Comparison of ENCODE assay signal across 9 cellular contexts in genomic region chr21:42975886-42976608, GRCh38. TPM values are rescaled to one million over a fixed set of nuclear protein-coding genes. Genes with fewer than 3 reads are reported as not detected.
DNase-seq lines count a peak whose midpoint lies in the region; ATAC-seq, FAIRE-seq and TF ChIP-seq lines count a peak whose summit lies in the region.
"Had no signal": no experiment of that assay in that cellular context is flagged by ENCODE, and none has a peak within 500 bp of the region (broad histone marks: within the 10 kb centered on the region; RNA-seq: fewer than 3 reads in every experiment).

No MANE protein-coding gene starts in this region.

- H3K9ac ChIP-seq in adipocyte (ENCODE audit: low read length) (peak overlapping the region; percentile 98), kidney (ENCODE audit: low read length in 2 of 2) (peak overlapping the region; percentile 94 to 98)

- no peaks in the 10 kb centered on the region for H3K27me3 ChIP-seq in adipocyte (replicated peaks; ENCODE audit: control insufficient read depth, insufficient read depth, low read length)
- no peaks in the 10 kb centered on the region for H3K27me3 ChIP-seq in testis

- H3K36me3 ChIP-seq in adipocyte (ENCODE audit: control insufficient read depth, insufficient read depth, low read length, severe bottlenecking) (peaks cover 3% of the 10 kb centered on the region), kidney (ENCODE audit: control insufficient read depth in 1 of 2, insufficient read depth in 2 of 2, low read length in 2 of 2) (no peaks in the 10 kb centered on the region), testis (ENCODE audit: low read depth, missing control alignments) (no peaks in the 10 kb centered on the region)

- DNase-seq in activated CD4-positive, alpha-beta T cell treated with anti-CD3 and anti-CD28 coated beads, Interleukin-2, amount 10 ng/mL, durations not matched to agents 24 days and 14 days = no peak
- DNase-seq in activated CD4-positive, alpha-beta T cell treated with anti-CD3 and anti-CD28 coated beads, Interleukin-2, amount 50 U/mL, for 48 hours = no peak
- DNase-seq in adipocyte (ENCODE audit: low read depth) (peak; percentile 27), kidney (no peak), testis (no peak), HCEC 1CT (no peak)

- TF ChIP-seq POLR2A in testis (IDR thresholded peaks at IDR 0.05) = no peak

- H3K36me3 Mint-ChIP-seq in activated CD4-positive, alpha-beta T cell treated with anti-CD3 and anti-CD28 coated beads, Interleukin-2, amount 10 ng/mL, durations not matched to agents 24 days and 14 days (ENCODE audit: low read depth) = peaks cover 23% of the 10 kb centered on the region

- no peaks in the 10 kb centered on the region for H3K9me3 Mint-ChIP-seq in activated CD4-positive, alpha-beta T cell treated with anti-CD3 and anti-CD28 coated beads, Interleukin-2, amount 10 ng/mL, durations not matched to agents 24 days and 14 days

- peak overlapping the region; percentile 89 to 97 for H3K27ac ChIP-seq in kidney (ENCODE audit: low read depth in 2 of 2, low read length in 2 of 2)
- H3K27ac ChIP-seq in testis = peak overlapping the region; percentile 98 to 99

- H3K9me3 ChIP-seq in adipocyte (ENCODE audit: control insufficient read depth, low read length) (no peaks in the 10 kb centered on the region), kidney (ENCODE audit: control insufficient read depth in 1 of 2, low read length in 2 of 2) (no peaks in the 10 kb centered on the region), testis (no peaks in the 10 kb centered on the region)

- H3K4me1 ChIP-seq in adipocyte (ENCODE audit: control insufficient read depth, insufficient read depth, low read length) (peaks cover 19% of the 10 kb centered on the region), kidney (ENCODE audit: control insufficient read depth in 1 of 2, insufficient read depth in 1 of 2, low read depth in 1 of 2, low read length in 2 of 2) (peaks cover 4 to 12% of the 10 kb centered on the region in 2 donors), testis (peaks cover 11% of the 10 kb centered on the region)

- peak overlapping the region; percentile 94 for H3K27ac Mint-ChIP-seq in activated CD4-positive, alpha-beta T cell treated with anti-CD3 and anti-CD28 coated beads, Interleukin-2, amount 10 ng/mL, durations not matched to agents 24 days and 14 days

- H3K27me3 Mint-ChIP-seq in activated CD4-positive, alpha-beta T cell treated with anti-CD3 and anti-CD28 coated beads, Interleukin-2, amount 10 ng/mL, durations not matched to agents 24 days and 14 days = no peaks in the 10 kb centered on the region

- TF ChIP-seq CTCF in kidney (IDR thresholded peaks at IDR 0.05; ENCODE audit: borderline replicate concordance, extremely low read depth, insufficient read depth) (no peak), testis (IDR thresholded peaks at IDR 0.05) (no peak)

- H3K4me3 ChIP-seq in adipocyte (ENCODE audit: low read length) (peak overlapping the region; percentile 92), kidney (ENCODE audit: low read length in 2 of 2) (peak overlapping the region; percentile 87 to 90), testis (peak overlapping the region; percentile 91 to 94)

- ATAC-seq in GM21528 (IDR thresholded peaks at IDR 0.05; ENCODE audit: low FRiP score, unreplicated experiment) (no peak), GM18520 (IDR thresholded peaks at IDR 0.05; ENCODE audit: unreplicated experiment) (no peak)

- peak overlapping the region; percentile 90 for H3K4me3 Mint-ChIP-seq in activated CD4-positive, alpha-beta T cell treated with anti-CD3 and anti-CD28 coated beads, Interleukin-2, amount 10 ng/mL, durations not matched to agents 24 days and 14 days

- intact Hi-C loops in activated CD4-positive, alpha-beta T cell treated with anti-CD3 and anti-CD28 coated beads, Interleukin-2, amount 10 ng/mL, durations not matched to agents 24 days and 14 days (cut with micrococcal nuclease) = loop anchor here (10.0 kb wide), 1 partner anchor 1839 kb away; the partner anchor contains the start of gene SUMO3
- intact Hi-C loops in kidney (cut with DNase I) = no loop called here
- intact Hi-C loops in testis (cut with DNase I; ENCODE audit: low total_unique reads) = no loop called here

- no peak for FAIRE-seq in kidney (lab: Jason Lieb, UNC)
- FAIRE-seq: G401.6 had no signal

- 30 to 31% methylated on average over 6 of the region's 6 CpGs for WGBS in testis, 2 donors

- H3K4me1 Mint-ChIP-seq in activated CD4-positive, alpha-beta T cell treated with anti-CD3 and anti-CD28 coated beads, Interleukin-2, amount 10 ng/mL, durations not matched to agents 24 days and 14 days = peaks cover 26% of the 10 kb centered on the region

RNA-seq across cellular contexts. Expression of gene PKNOX1, which starts 1.7 kb away (rescaled TPM):
- total RNA-seq in activated CD4-positive, alpha-beta T cell treated with anti-CD3 and anti-CD28 coated beads, Interleukin-2, amount 10 ng/mL, durations not matched to agents 24 days and 14 days = 23.1 and 26.2 TPM in 2 replicates
- 25.2 TPM for total RNA-seq in kidney
- polyA plus RNA-seq in kidney (ENCODE audit: insufficient read depth, low read depth, low replicate concordance) = 7.9 TPM
- 10 to 100 TPM; 22.1 to 38.8 TPM for total RNA-seq in testis
- polyA plus RNA-seq in testis (ENCODE audit: insufficient read depth, low read depth, low replicate concordance) = 82.5 TPM

RNA-seq across cellular contexts. Expression of gene ERVH48-1, which starts 50.6 kb away (rescaled TPM):
- total RNA-seq in activated CD4-positive, alpha-beta T cell treated with anti-CD3 and anti-CD28 coated beads, Interleukin-2, amount 10 ng/mL, durations not matched to agents 24 days and 14 days = 0.44 and 0.47 TPM in 2 replicates
- not detected for total RNA-seq in kidney
- polyA plus RNA-seq in kidney (ENCODE audit: insufficient read depth, low read depth, low replicate concordance) = not detected
- total RNA-seq in testis = under 1 TPM; 0.25 to 0.47 TPM
- polyA plus RNA-seq in testis (ENCODE audit: insufficient read depth, low read depth, low replicate concordance) = 0.24 TPM
